In the genomic region with DNA sequence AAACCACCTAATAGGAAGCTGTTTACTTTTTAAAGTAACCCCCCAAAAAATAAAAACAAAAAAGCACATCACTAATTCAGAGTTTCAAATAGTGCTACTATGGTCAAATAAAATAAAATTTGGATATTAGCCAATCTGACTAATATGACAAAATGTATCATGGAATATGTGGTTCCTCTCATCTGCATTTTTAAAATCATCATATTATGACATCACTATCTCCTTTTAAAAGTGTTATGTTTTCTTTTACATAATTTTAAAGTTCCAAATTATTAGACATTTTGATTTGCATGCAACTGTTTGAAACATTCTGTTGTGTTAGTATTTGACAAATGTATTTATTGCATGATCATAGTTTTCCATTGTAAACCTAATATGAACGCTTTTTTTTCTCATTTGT, we compare ENCODE assay signal across 7 cellular contexts.
"Had no signal": no experiment of that assay in that cellular context is flagged by ENCODE, and none has a peak within 500 bp of the region (broad histone marks: within the 10 kb centered on the region; RNA-seq: fewer than 3 reads in every experiment).

No MANE protein-coding gene starts in this region.

- ATAC-seq: GM12878 had no signal

- FAIRE-seq: GM12878, GM12891, GM12892, GM18507, GM19239 had no signal

- DNase-seq: GDM1, GF-D8 had no signal

- H3K4me3 ChIP-seq: GM12878 had no signal
